ENCODE assay signal across 9 cellular contexts in genomic region chr1:25268143-25268465, GRCh38. TPM values are rescaled to one million over a fixed set of nuclear protein-coding genes. Genes with fewer than 3 reads are reported as not detected.
A peak's percentile ranks its signal among the peaks of the same experiment; 100 is the strongest.
DNase-seq lines count a peak whose midpoint lies in the region; ATAC-seq, FAIRE-seq and TF ChIP-seq lines count a peak whose summit lies in the region.
"Not testable (repeated sequence)": the region's sequence is repeated elsewhere in the genome, so short reads cannot be mapped to it uniquely, and the experiment has no call there.
"Had no signal": no experiment of that assay in that cellular context is flagged by ENCODE, and none has a peak within 500 bp of the region (broad histone marks: within the 10 kb centered on the region; RNA-seq: fewer than 3 reads in every experiment).

No MANE protein-coding gene starts in this region.

- H3K4me3 ChIP-seq in DOHH2 (ENCODE audit: low read length) (peak overlapping the region; percentile 66), MG63 (peak overlapping the region; percentile 39), fibroblast of the aortic adventitia (ENCODE audit: low read depth, low read length) (peak overlapping the region; percentile 56), mononuclear cell (ENCODE audit: low read length) (peak overlapping the region; percentile 46), gastrocnemius medialis (peak overlapping the region; percentile 61 to 79 (median 72)), urinary bladder (ENCODE audit: low read depth, low read length) (peak overlapping the region; percentile 0)
- not testable (repeated sequence) for H3K4me3 ChIP-seq in GM12878

- H3K27ac ChIP-seq in DOHH2 (ENCODE audit: low read depth, low read length); GM12878 (ENCODE audit: control insufficient read depth, insufficient read depth); urinary bladder (ENCODE audit: low read depth): not testable (repeated sequence)
- H3K27ac ChIP-seq in gastrocnemius medialis: peak overlapping the region; percentile 74 to 94 (median 91)

- not testable (repeated sequence) for H3K27me3 ChIP-seq in DOHH2 (ENCODE audit: control insufficient read depth, low read length); MG63; GM12878 (replicated peaks in 1 of 2; ENCODE audit: control insufficient read depth in 2 of 2, insufficient read depth in 2 of 2, low read length in 1 of 2); mononuclear cell (ENCODE audit: insufficient read depth, low read length); gastrocnemius medialis

- RAD21 ChIA-PET in GM12878 (lab: Charles Lee; ENCODE audit: unreplicated experiment): not testable (repeated sequence)

- DNase-seq in MG63; activated CD4-positive, alpha-beta T cell treated with anti-CD3 and anti-CD28 coated beads, Interleukin-2, amount 10 ng/mL, durations not matched to agents 24 days and 14 days; GM12878 (ENCODE audit: low read depth, low spot score); fibroblast of the aortic adventitia (ENCODE audit: low read depth); gastrocnemius medialis: not testable (repeated sequence)

- H3K9ac ChIP-seq in GM12878 (ENCODE audit: control insufficient read depth, insufficient read depth, low read length): not testable (repeated sequence)

- H3K79me2 ChIP-seq in DOHH2 (ENCODE audit: control insufficient read depth, low read length); GM12878 (ENCODE audit: control insufficient read depth, insufficient read depth, low read length): not testable (repeated sequence)

- H3K9me3 Mint-ChIP-seq in activated CD4-positive, alpha-beta T cell treated with anti-CD3 and anti-CD28 coated beads, Interleukin-2, amount 10 ng/mL, durations not matched to agents 24 days and 14 days: not testable (repeated sequence)

- not testable (repeated sequence) for TF ChIP-seq RAD21 in GM12878 (IDR thresholded peaks at IDR 0.05; ENCODE audit: insufficient read depth, low read depth, low read length)

- in situ Hi-C loops in GM12878 (cut with MboI); gastrocnemius medialis (cut with MboI; ENCODE audit: low sequenced_read_pairs in 4 of 4): not testable (repeated sequence)

- not testable (repeated sequence) for H3K9me3 ChIP-seq in DOHH2 (ENCODE audit: control insufficient read depth, insufficient read depth, low read length); MG63; GM12878 (replicated peaks; ENCODE audit: control insufficient read depth, insufficient read depth, low read length); mononuclear cell (ENCODE audit: low read depth, low read length); gastrocnemius medialis

- TF ChIP-seq POLR2A in GM12878 (IDR thresholded peaks at IDR 0.05; ENCODE audit: low read depth, low read length); gastrocnemius medialis (IDR thresholded peaks at IDR 0.05): not testable (repeated sequence)

- SMC1A ChIA-PET in GM12878 (lab: Charles Lee; ENCODE audit: uncharacterized antibody, unreplicated experiment): not testable (repeated sequence)

- peak overlapping the region; percentile 58 for H3K4me2 ChIP-seq in DOHH2 (ENCODE audit: low read length)
- H3K4me2 ChIP-seq in GM12878 (ENCODE audit: control insufficient read depth, insufficient read depth): peak overlapping the region; percentile 42; the same call in 1 of the 2 replicates

- CTCF ChIA-PET in GM12878 (lab: Yijun Ruan, JAX): not testable (repeated sequence)

- H3K36me3 Mint-ChIP-seq in activated CD4-positive, alpha-beta T cell treated with anti-CD3 and anti-CD28 coated beads, Interleukin-2, amount 10 ng/mL, durations not matched to agents 24 days and 14 days (ENCODE audit: low read depth): not testable (repeated sequence)

- peak overlapping the region; percentile 84 for H3K4me3 Mint-ChIP-seq in activated CD4-positive, alpha-beta T cell treated with anti-CD3 and anti-CD28 coated beads, Interleukin-2, amount 10 ng/mL, durations not matched to agents 24 days and 14 days

- not testable (repeated sequence) for TF ChIP-seq CTCF in DOHH2 (IDR thresholded peaks at IDR 0.05; ENCODE audit: low read depth, low read length, poor library complexity, severe bottlenecking); GM12878 (IDR thresholded peaks at IDR 0.05 in 2 of 3, conservative IDR thresholded peaks at IDR 0.05 in 1 of 3; ENCODE audit: control insufficient read depth in 2 of 3, extremely low read depth in 1 of 3, insufficient read depth in 1 of 3, low read depth in 3 of 3, low read length in 3 of 3); fibroblast of the aortic adventitia (IDR thresholded peaks at IDR 0.05; ENCODE audit: insufficient read depth, low read length); gastrocnemius medialis (IDR thresholded peaks at IDR 0.05 in 4 of 5, conservative IDR thresholded peaks at IDR 0.05 in 1 of 5)

- not testable (repeated sequence) for ATAC-seq in GM12878, gastrocnemius medialis

- not testable (repeated sequence) for H3K36me3 ChIP-seq in DOHH2 (ENCODE audit: control insufficient read depth, low read length); MG63; GM12878 (ENCODE audit: control insufficient read depth in 2 of 2, insufficient read depth in 2 of 2, low read length in 1 of 2); gastrocnemius medialis; urinary bladder (ENCODE audit: insufficient read depth)

- H3K4me1 Mint-ChIP-seq in activated CD4-positive, alpha-beta T cell treated with anti-CD3 and anti-CD28 coated beads, Interleukin-2, amount 10 ng/mL, durations not matched to agents 24 days and 14 days: not testable (repeated sequence)

- not testable (repeated sequence) for H3F3A ChIP-seq in DOHH2 (ENCODE audit: control insufficient read depth, insufficient read depth)

- not testable (repeated sequence) for H3K9me2 ChIP-seq in DOHH2 (replicated peaks; ENCODE audit: control insufficient read depth, low read length)

- H3K27me3 Mint-ChIP-seq in activated CD4-positive, alpha-beta T cell treated with anti-CD3 and anti-CD28 coated beads, Interleukin-2, amount 10 ng/mL, durations not matched to agents 24 days and 14 days: peaks cover 11% of the 10 kb centered on the region

- TF ChIP-seq EP300 in GM12878 (IDR thresholded peaks at IDR 0.05; ENCODE audit: borderline replicate concordance in 1 of 2, control insufficient read depth in 1 of 2, low read depth in 2 of 2, low read length in 2 of 2): not testable (repeated sequence)

- not testable (repeated sequence) for H4K20me1 ChIP-seq in DOHH2 (ENCODE audit: control insufficient read depth, insufficient read depth, low read depth, low read length); GM12878 (ENCODE audit: control insufficient read depth, insufficient read depth)

- intact Hi-C loops in activated CD4-positive, alpha-beta T cell treated with anti-CD3 and anti-CD28 coated beads, Interleukin-2, amount 10 ng/mL, durations not matched to agents 24 days and 14 days (cut with micrococcal nuclease); GM12878 (cut with micrococcal nuclease; ENCODE audit: unreplicated experiment); gastrocnemius medialis (cut with DNase I; ENCODE audit: low total_unique reads): not testable (repeated sequence)

- not testable (repeated sequence) for BruUV-seq in GM12878 (replicated peaks; lab: Mats Ljungman, UMichigan)

- POLR2A ChIA-PET in GM12878 (lab: Charles Lee): not testable (repeated sequence)

- peak overlapping the region; percentile 83 for H2AFZ ChIP-seq in GM12878 (ENCODE audit: control insufficient read depth, low read depth, low read length)

- FAIRE-seq in GM12878 (lab: Jason Lieb, UNC): not testable (repeated sequence)

- H3K27ac Mint-ChIP-seq in activated CD4-positive, alpha-beta T cell treated with anti-CD3 and anti-CD28 coated beads, Interleukin-2, amount 10 ng/mL, durations not matched to agents 24 days and 14 days: peak overlapping the region; percentile 82

- WGBS in GM12878 (ENCODE audit: insufficient coverage, insufficient replicate concordance, low lambda C conversion rate, missing lambda C conversion rate): 14% methylated on average over 8 of the region's 10 CpGs
- WGBS in urinary bladder: 31% methylated on average over 10 of the region's 10 CpGs

- H3K4me1 ChIP-seq in DOHH2 (ENCODE audit: control insufficient read depth, low read length); GM12878 (ENCODE audit: control insufficient read depth, insufficient read depth, low read length); mononuclear cell (ENCODE audit: insufficient read depth, low read length); gastrocnemius medialis; urinary bladder (ENCODE audit: insufficient read depth): not testable (repeated sequence)

RNA-seq across cellular contexts. Expression of gene RHD, which starts 4.2 kb away (rescaled TPM):
- total RNA-seq in MG63 (2014; rRNA removed; shearing (Covaris generic); ENCODE audit: low replicate concordance): not detected in 2 replicates
- not detected in 2 replicates for total RNA-seq in activated CD4-positive, alpha-beta T cell treated with anti-CD3 and anti-CD28 coated beads, Interleukin-2, amount 10 ng/mL, durations not matched to agents 24 days and 14 days
- total RNA-seq in GM12878 (2013; cell fraction: nucleolus; rRNA removed): 0.27 TPM in 1 of 2 replicates, not detected in the other
- total RNA-seq in GM12878 (2014; rRNA removed) (not detected in 2 replicates), GM12878 (2014; rRNA removed; fragmentation: Illumina TruSeq; extraction: Trizol) (not detected in 2 replicates), GM12878 (2021) (0.13 TPM in 1 of 2 replicates, not detected in the other), fibroblast of the aortic adventitia (ENCODE audit: low replicate concordance) (not detected in 2 replicates), mononuclear cell (1.2 TPM), gastrocnemius medialis (under 1 TPM in 1 of 4 donors, not detected in 3; 0.40 TPM), urinary bladder (0.69 TPM)
- not detected for polyA plus RNA-seq in GM12878 (2011; ENCODE audit: low read depth)
- polyA plus RNA-seq in GM12878 (2011; rRNA removed) (not detected in 2 replicates), GM12878 (2014; fragmentation: Illumina TruSeq; extraction: Trizol) (not detected in 2 replicates), GM12878 (2014; fragmentation: Nextera tagmentation; extraction: Ambion mirVana) (under 1 TPM in 1 of 2 experiments, not detected in 1; 0.02 TPM), GM12878 (2014; rRNA removed) (not detected in 2 replicates), GM12878 (2016; fragmentation: Nextera tagmentation; extraction: Ambion mirVana) (under 1 TPM; 0.24 to 0.34 TPM), urinary bladder (not detected)
- 0.04 TPM in 1 of 2 replicates, not detected in the other for polyA plus RNA-seq in GM12878 (2011; cell fraction: cytosol; rRNA removed)
- polyA plus RNA-seq in GM12878 (2011; cell fraction: nucleus; rRNA removed): 0.16 TPM in 1 of 2 replicates, not detected in the other
- 0.12 and 0.15 TPM in 2 replicates for polyA plus RNA-seq in GM12878 (2012)
- not detected in 2 replicates for polyA minus RNA-seq in GM12878 (2011; rRNA and poly(A)+ RNA removed)
- not detected in 2 replicates for polyA minus RNA-seq in GM12878 (2011; cell fraction: cytosol; rRNA and poly(A)+ RNA removed)
- not detected in 2 replicates for polyA minus RNA-seq in GM12878 (2011; cell fraction: nucleus; rRNA and poly(A)+ RNA removed)
- polyA plus RNA-seq: small intestine had no signal

RNA-seq across cellular contexts. Expression of gene RSRP1, which starts 20.9 kb away (rescaled TPM):
- total RNA-seq in MG63 (2014; rRNA removed; shearing (Covaris generic); ENCODE audit: low replicate concordance): 36.4 and 44.5 TPM in 2 replicates
- total RNA-seq in activated CD4-positive, alpha-beta T cell treated with anti-CD3 and anti-CD28 coated beads, Interleukin-2, amount 10 ng/mL, durations not matched to agents 24 days and 14 days: 117 and 118 TPM in 2 replicates
- 479 and 538 TPM in 2 replicates for total RNA-seq in GM12878 (2013; cell fraction: nucleolus; rRNA removed)
- total RNA-seq in GM12878 (2014; rRNA removed) (72.1 and 84.6 TPM in 2 replicates), GM12878 (2014; rRNA removed; fragmentation: Illumina TruSeq; extraction: Trizol) (114 and 115 TPM in 2 replicates), GM12878 (2021) (67.4 and 78.2 TPM in 2 replicates), fibroblast of the aortic adventitia (ENCODE audit: low replicate concordance) (51.2 and 174 TPM in 2 replicates), mononuclear cell (292 TPM), gastrocnemius medialis (10 to 100 TPM; 10.3 to 43.0 (median 20.9) TPM), urinary bladder (126 TPM)
- polyA plus RNA-seq in GM12878 (2011; ENCODE audit: low read depth): 90.1 TPM
- polyA plus RNA-seq in GM12878 (2011; rRNA removed) (128 and 232 TPM in 2 replicates), GM12878 (2014; fragmentation: Illumina TruSeq; extraction: Trizol) (88.5 and 118 TPM in 2 replicates), GM12878 (2014; fragmentation: Nextera tagmentation; extraction: Ambion mirVana) (10 to 100 TPM; 23.5 to 48.3 TPM), GM12878 (2014; rRNA removed) (103 and 125 TPM in 2 replicates), GM12878 (2016; fragmentation: Nextera tagmentation; extraction: Ambion mirVana) (10 to 100 TPM; 91.5 to 99.1 TPM), urinary bladder (69.6 TPM)
- 69.9 and 105 TPM in 2 replicates for polyA plus RNA-seq in GM12878 (2011; cell fraction: cytosol; rRNA removed)
- 436 and 505 TPM in 2 replicates for polyA plus RNA-seq in GM12878 (2011; cell fraction: nucleus; rRNA removed)
- polyA plus RNA-seq in GM12878 (2012): 121 and 150 TPM in 2 replicates
- polyA minus RNA-seq in GM12878 (2011; rRNA and poly(A)+ RNA removed): 72.9 and 96.0 TPM in 2 replicates
- polyA minus RNA-seq in GM12878 (2011; cell fraction: cytosol; rRNA and poly(A)+ RNA removed): 36.5 and 49.1 TPM in 2 replicates
- polyA minus RNA-seq in GM12878 (2011; cell fraction: nucleus; rRNA and poly(A)+ RNA removed): 150 and 177 TPM in 2 replicates

RNA-seq across cellular contexts. Expression of gene SYF2, which starts 35.8 kb away (rescaled TPM):
- 37.8 and 40.1 TPM in 2 replicates for total RNA-seq in MG63 (2014; rRNA removed; shearing (Covaris generic); ENCODE audit: low replicate concordance)
- 36.9 and 40.7 TPM in 2 replicates for total RNA-seq in activated CD4-positive, alpha-beta T cell treated with anti-CD3 and anti-CD28 coated beads, Interleukin-2, amount 10 ng/mL, durations not matched to agents 24 days and 14 days
- total RNA-seq in GM12878 (2013; cell fraction: nucleolus; rRNA removed): 15.0 and 17.3 TPM in 2 replicates
- total RNA-seq in GM12878 (2014; rRNA removed) (31.9 and 38.5 TPM in 2 replicates), GM12878 (2014; rRNA removed; fragmentation: Illumina TruSeq; extraction: Trizol) (62.1 and 62.6 TPM in 2 replicates), GM12878 (2021) (29.2 and 30.0 TPM in 2 replicates), fibroblast of the aortic adventitia (ENCODE audit: low replicate concordance) (44.7 and 227 TPM in 2 replicates), mononuclear cell (98.0 TPM), gastrocnemius medialis (10 to 100 TPM; 49.1 to 67.4 (median 58.3) TPM), urinary bladder (54.7 TPM)
- polyA plus RNA-seq in GM12878 (2011; ENCODE audit: low read depth): 34.2 TPM
- polyA plus RNA-seq in GM12878 (2011; rRNA removed) (49.2 and 80.1 TPM in 2 replicates), GM12878 (2014; fragmentation: Illumina TruSeq; extraction: Trizol) (70.5 and 76.8 TPM in 2 replicates), GM12878 (2014; fragmentation: Nextera tagmentation; extraction: Ambion mirVana) (10 to 100 TPM; 20.3 to 31.3 TPM), GM12878 (2014; rRNA removed) (32.9 and 38.0 TPM in 2 replicates), GM12878 (2016; fragmentation: Nextera tagmentation; extraction: Ambion mirVana) (10 to 100 TPM; 34.8 to 35.8 TPM), urinary bladder (91.9 TPM)
- 12.1 and 13.2 TPM in 2 replicates for polyA plus RNA-seq in GM12878 (2011; cell fraction: cytosol; rRNA removed)
- 12.5 and 12.6 TPM in 2 replicates for polyA plus RNA-seq in GM12878 (2011; cell fraction: nucleus; rRNA removed)
- 68.3 and 73.1 TPM in 2 replicates for polyA plus RNA-seq in GM12878 (2012)
- 8.5 and 10.7 TPM in 2 replicates for polyA minus RNA-seq in GM12878 (2011; rRNA and poly(A)+ RNA removed)
- 3.2 and 5.9 TPM in 2 replicates for polyA minus RNA-seq in GM12878 (2011; cell fraction: cytosol; rRNA and poly(A)+ RNA removed)
- polyA minus RNA-seq in GM12878 (2011; cell fraction: nucleus; rRNA and poly(A)+ RNA removed): 6.4 and 12.8 TPM in 2 replicates
